1 cellular context compared by ENCODE assay signal in the genomic region with DNA sequence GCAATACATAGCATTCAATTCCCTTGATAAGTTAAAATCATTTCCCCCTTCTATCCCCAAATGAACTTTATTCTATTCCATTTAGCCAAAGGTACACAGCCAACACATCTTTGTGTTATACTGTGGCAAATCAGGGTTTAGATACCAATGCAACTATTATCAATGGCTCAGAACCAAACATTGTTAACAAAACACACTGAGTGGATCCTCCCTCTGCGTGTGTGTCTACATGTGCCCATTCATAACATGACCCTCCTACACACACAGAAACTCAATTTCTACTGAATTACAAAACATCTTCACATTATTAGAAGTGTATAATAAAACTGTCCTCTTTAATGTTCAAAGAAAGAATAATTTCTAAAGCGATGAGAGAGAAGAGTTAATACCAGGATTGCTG.
TF ChIP-seq lines count a peak whose summit lies in the region.

No MANE protein-coding gene starts in this region.

TF ChIP-seq in H1, 55 proteins besides CTCF, POLR2A, EP300 and RAD21 (continued from another document):
- TF ChIP-seq CHD7 (IDR thresholded peaks at IDR 0.05; ENCODE audit: insufficient replicate concordance, low read length), result no peak
- TF ChIP-seq BACH1 (IDR thresholded peaks at IDR 0.05; ENCODE audit: low read length), result no peak
- TF ChIP-seq GTF2F1 (IDR thresholded peaks at IDR 0.05; ENCODE audit: borderline replicate concordance, low read depth, low read length), result no peak
- TF ChIP-seq, protein P1, sequence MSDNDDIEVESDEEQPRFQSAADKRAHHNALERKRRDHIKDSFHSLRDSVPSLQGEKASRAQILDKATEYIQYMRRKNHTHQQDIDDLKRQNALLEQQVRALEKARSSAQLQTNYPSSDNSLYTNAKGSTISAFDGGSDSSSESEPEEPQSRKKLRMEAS (IDR thresholded peaks at IDR 0.05), result no peak
- TF ChIP-seq TCF12 (IDR thresholded peaks at IDR 0.05; ENCODE audit: low read depth, low read length), result no peak
- TF ChIP-seq TAF1 (IDR thresholded peaks at IDR 0.05; ENCODE audit: low read depth, low read length), result no peak
